In the genomic region with DNA sequence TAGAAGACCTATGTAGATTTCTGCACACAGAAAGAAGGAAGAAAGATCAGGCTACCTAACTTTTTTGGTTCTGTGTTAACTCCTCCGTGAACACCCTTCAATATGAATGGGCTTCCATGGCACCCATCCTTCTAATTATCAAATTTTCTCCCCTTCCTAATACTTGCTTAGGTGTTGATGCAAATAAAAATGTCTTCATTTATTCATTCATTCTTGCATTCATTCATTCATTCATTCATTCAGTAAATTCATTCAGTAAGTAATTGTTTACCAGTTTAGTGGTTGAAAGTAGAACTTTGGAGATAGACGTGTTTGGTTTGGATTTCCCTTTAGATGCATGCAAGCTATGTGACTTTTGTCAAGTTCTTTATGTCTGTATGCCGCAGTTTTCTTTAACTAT, we compare ENCODE assay signal across 20 cellular contexts. TPM values are rescaled to one million over a fixed set of nuclear protein-coding genes. Genes with fewer than 3 reads are reported as not detected.
DNase-seq lines count a peak whose midpoint lies in the region; ATAC-seq, FAIRE-seq and TF ChIP-seq lines count a peak whose summit lies in the region.
"Had no signal": no experiment of that assay in that cellular context is flagged by ENCODE, and none has a peak within 500 bp of the region (broad histone marks: within the 10 kb centered on the region; RNA-seq: fewer than 3 reads in every experiment).

No MANE protein-coding gene starts in this region.

- H2AFZ ChIP-seq in GM12878 (ENCODE audit: control insufficient read depth, low read depth, low read length), result no peak overlapping the region

- SMC1A ChIA-PET in GM12878 (lab: Charles Lee; ENCODE audit: uncharacterized antibody, unreplicated experiment), result interaction anchor here (0.5 to 2.4 kb wide), 16 partner anchors 9 to 537 kb away, joined by 3 to 8 read pairs (median 4); no protein-coding TSS in a partner anchor

- H3K27me3 ChIP-seq in GM12878 (replicated peaks in 1 of 2; ENCODE audit: control insufficient read depth in 2 of 2, insufficient read depth in 2 of 2, low read length in 1 of 2) (no peaks in the 10 kb centered on the region), HAP-1 (ENCODE audit: low read depth) (no peaks in the 10 kb centered on the region)
- H3K27me3 ChIP-seq: BLaER1 had no signal

- H3K36me3 ChIP-seq in GM12878 (ENCODE audit: control insufficient read depth in 2 of 2, insufficient read depth in 2 of 2, low read length in 1 of 2) (no peaks in the 10 kb centered on the region), HAP-1 (replicated peaks) (no peaks in the 10 kb centered on the region)
- H3K36me3 ChIP-seq: BLaER1 had no signal

- no peak overlapping the region for H3K9ac ChIP-seq in GM12878 (ENCODE audit: control insufficient read depth, insufficient read depth, low read length)
- H3K9ac ChIP-seq: BLaER1 had no signal

- H3K36me3 Mint-ChIP-seq in natural killer cell (no peaks in the 10 kb centered on the region), T-helper 17 cell (ENCODE audit: low read depth) (peaks cover 4% of the 10 kb centered on the region)
- no peaks in the 10 kb centered on the region for H3K36me3 Mint-ChIP-seq in natural killer cell treated with Interleukin-12 subunit alpha and Interleukin-12 subunit beta and Interleukin-15 and Interleukin-18, amount 100 ng/mL, for 72 hours

- 88% methylated on average over 3 of the region's 3 CpGs for WGBS in GM12878 (ENCODE audit: insufficient coverage, insufficient replicate concordance, low lambda C conversion rate, missing lambda C conversion rate)

- no peak overlapping the region for H3K27ac ChIP-seq in GM12878 (ENCODE audit: control insufficient read depth, insufficient read depth)
- H3K27ac ChIP-seq: A549, BLaER1, SK-N-MC had no signal

- no peaks in the 10 kb centered on the region for H4K20me1 ChIP-seq in GM12878 (ENCODE audit: control insufficient read depth, insufficient read depth)
- H4K20me1 ChIP-seq: BLaER1 had no signal

- H3K9me3 ChIP-seq in GM12878 (replicated peaks; ENCODE audit: control insufficient read depth, insufficient read depth, low read length) (no peaks in the 10 kb centered on the region), T-helper 17 cell (ENCODE audit: control insufficient read depth, low read length, poor library complexity, severe bottlenecking) (no peaks in the 10 kb centered on the region), HAP-1 (no peaks in the 10 kb centered on the region)
- H3K9me3 ChIP-seq: A549, BLaER1 had no signal

- H3K9me3 Mint-ChIP-seq in natural killer cell, result peaks cover 0 to 3% of the 10 kb centered on the region in 2 donors
- H3K9me3 Mint-ChIP-seq in natural killer cell treated with Interleukin-12 subunit alpha and Interleukin-12 subunit beta and Interleukin-15 and Interleukin-18, amount 100 ng/mL, for 72 hours, result peaks cover 2% of the 10 kb centered on the region

- TF ChIP-seq POLR2A in GM12878 (IDR thresholded peaks at IDR 0.05; ENCODE audit: low read depth, low read length), result no peak

- no peak for TF ChIP-seq EP300 in GM12878 (IDR thresholded peaks at IDR 0.05; ENCODE audit: borderline replicate concordance in 1 of 2, control insufficient read depth in 1 of 2, low read depth in 2 of 2, low read length in 2 of 2)

- H3K4me3 ChIP-seq in Jurkat, Clone E6-1 (ENCODE audit: low read length), result peak overlapping the region; percentile 64
- H3K4me3 ChIP-seq in GM12878 (peak overlapping the region; percentile 57; the same call in 1 of the 2 replicates), HAP-1 (no peak overlapping the region)
- H3K4me3 ChIP-seq: A549, BLaER1, SK-N-MC had no signal

- H3K79me2 ChIP-seq in GM12878 (ENCODE audit: control insufficient read depth, insufficient read depth, low read length), result peaks cover 12% of the 10 kb centered on the region

- H3K4me3 Mint-ChIP-seq in natural killer cell (peak overlapping the region; percentile 32), T-helper 17 cell (no peak overlapping the region)
- no peak overlapping the region for H3K4me3 Mint-ChIP-seq in natural killer cell treated with Interleukin-12 subunit alpha and Interleukin-12 subunit beta and Interleukin-15 and Interleukin-18, amount 100 ng/mL, for 72 hours

- peak overlapping the region; percentile 56; the same call in 1 of the 2 replicates for H3K4me2 ChIP-seq in GM12878 (ENCODE audit: control insufficient read depth, insufficient read depth)
- H3K4me2 ChIP-seq: A549, BLaER1 had no signal

- BruUV-seq in GM12878 (replicated peaks; lab: Mats Ljungman, UMichigan), result no TSS peak

- in situ Hi-C loops in GM12878 (cut with MboI), result no loop called here
- in situ Hi-C loops in HAP-1 (cut with MboI; ENCODE audit: low sequenced_read_pairs), result no loop called here

- no peak for TF ChIP-seq RAD21 in GM12878 (IDR thresholded peaks at IDR 0.05; ENCODE audit: insufficient read depth, low read depth, low read length)

- ATAC-seq in natural killer cell, result no peak
- no peak for ATAC-seq in natural killer cell treated with Interleukin-12 subunit alpha and Interleukin-12 subunit beta and Interleukin-15 and Interleukin-18, amount 100 ng/mL, for 72 hours
- ATAC-seq in GM12878, result no peak
- no peak for ATAC-seq in T-helper 17 cell
- no peak for ATAC-seq in HG03521 (IDR thresholded peaks at IDR 0.05; ENCODE audit: unreplicated experiment)
- ATAC-seq: A549 had no signal

- H3K4me1 ChIP-seq in GM12878 (ENCODE audit: control insufficient read depth, insufficient read depth, low read length) (peaks cover 18% of the 10 kb centered on the region), HAP-1 (peaks cover 8% of the 10 kb centered on the region)
- H3K4me1 ChIP-seq: BLaER1 had no signal

- intact Hi-C loops in natural killer cell (cut with micrococcal nuclease), result no loop called here
- intact Hi-C loops in GM12878 (cut with micrococcal nuclease; ENCODE audit: unreplicated experiment), result no loop called here

- FAIRE-seq in GM12878 (lab: Jason Lieb, UNC), result no peak
- FAIRE-seq: A549, H54 had no signal

- no peaks in the 10 kb centered on the region for H3K27me3 Mint-ChIP-seq in natural killer cell (ENCODE audit: low read depth in 2 of 2)
- no peaks in the 10 kb centered on the region for H3K27me3 Mint-ChIP-seq in natural killer cell treated with Interleukin-12 subunit alpha and Interleukin-12 subunit beta and Interleukin-15 and Interleukin-18, amount 100 ng/mL, for 72 hours
- H3K27me3 Mint-ChIP-seq in T-helper 17 cell, result no peaks in the 10 kb centered on the region
- H3K27me3 Mint-ChIP-seq: IgD-negative memory B cell had no signal

- no peak overlapping the region for H3K27ac Mint-ChIP-seq in natural killer cell
- H3K27ac Mint-ChIP-seq in natural killer cell treated with Interleukin-12 subunit alpha and Interleukin-12 subunit beta and Interleukin-15 and Interleukin-18, amount 100 ng/mL, for 72 hours, result no peak overlapping the region
- no peak overlapping the region for H3K27ac Mint-ChIP-seq in T-helper 17 cell

- DNase-seq in natural killer cell (no peak), GM12878 (ENCODE audit: low read depth, low spot score) (no peak), T-helper 17 cell (no peak), HAP-1 (ENCODE audit: low spot score in 2 of 2) (no peak)
- no peak for DNase-seq in natural killer cell treated with Interleukin-12 subunit alpha and Interleukin-12 subunit beta and Interleukin-15 and Interleukin-18, amount 100 ng/mL, for 72 hours (ENCODE audit: low spot score)
- DNase-seq in Jurkat, Clone E6-1 (ENCODE audit: low read depth, low spot score), result no peak
- DNase-seq: CD8-positive, alpha-beta memory T cell; DMS53; NCI-H1105; NCI-H2081; NK-92 treated with Interleukin-12 subunit alpha and Interleukin-12 subunit beta, amount 100 ng/mL, for 24 hours; OCI-M1; SHP77 had no signal

- TF ChIP-seq CTCF in natural killer cell (IDR thresholded peaks at IDR 0.05), result no peak
- TF ChIP-seq CTCF in GM12878 (IDR thresholded peaks at IDR 0.05 in 2 of 3, conservative IDR thresholded peaks at IDR 0.05 in 1 of 3; ENCODE audit: control insufficient read depth in 2 of 3, extremely low read depth in 1 of 3, insufficient read depth in 1 of 3, low read depth in 3 of 3, low read length in 3 of 3), result no peak

- CTCF ChIA-PET in GM12878 (lab: Yijun Ruan, JAX), result interaction anchor here (1.1 to 3.8 kb wide), 9 partner anchors 9 to 529 kb away, joined by 3 to 25 read pairs (median 3); no protein-coding TSS in a partner anchor

- RAD21 ChIA-PET in GM12878 (lab: Charles Lee; ENCODE audit: unreplicated experiment), result interaction anchor here (0.9 to 2.0 kb wide), 5 partner anchors 9 to 102 kb away, joined by 3 to 6 read pairs (median 3); no protein-coding TSS in a partner anchor

- POLR2A ChIA-PET in GM12878 (lab: Charles Lee), result no interaction called here

- H3K4me1 Mint-ChIP-seq in natural killer cell (peaks cover 31 to 33% of the 10 kb centered on the region in 2 donors), T-helper 17 cell (peaks cover 26% of the 10 kb centered on the region)
- peaks cover 23 to 24% of the 10 kb centered on the region in 2 donors for H3K4me1 Mint-ChIP-seq in natural killer cell treated with Interleukin-12 subunit alpha and Interleukin-12 subunit beta and Interleukin-15 and Interleukin-18, amount 100 ng/mL, for 72 hours (ENCODE audit: low read depth in 2 of 2)

RNA-seq across cellular contexts. Expression of gene CHI3L2, which starts 4.6 kb away (rescaled TPM):
- total RNA-seq in natural killer cell (10 to 100 TPM; 13.5 to 21.1 (median 17.0) TPM), GM12878 (2014; rRNA removed) (92.1 and 115 TPM in 2 replicates), GM12878 (2014; rRNA removed; fragmentation: Illumina TruSeq; extraction: Trizol) (88.8 and 105 TPM in 2 replicates), GM12878 (2021) (72.1 and 95.0 TPM in 2 replicates), T-helper 17 cell (1 to 10 TPM; 8.1 to 9.1 TPM)
- total RNA-seq in natural killer cell treated with Interleukin-12 subunit alpha and Interleukin-12 subunit beta and Interleukin-15 and Interleukin-18, amount 100 ng/mL, for 72 hours, result 10 to 100 TPM in 1 of 2 donors, 1 to 10 TPM in 1; 4.3 to 30.6 TPM
- 936 TPM for polyA plus RNA-seq in Jurkat, Clone E6-1 (2012; ENCODE audit: insufficient read depth, insufficient read length)
- total RNA-seq in GM12878 (2013; cell fraction: nucleolus; rRNA removed), result 87.3 and 102 TPM in 2 replicates
- 120 TPM for polyA plus RNA-seq in GM12878 (2011; ENCODE audit: low read depth)
- polyA plus RNA-seq in GM12878 (2011; rRNA removed) (508 and 715 TPM in 2 replicates), GM12878 (2014; fragmentation: Illumina TruSeq; extraction: Trizol) (124 and 170 TPM in 2 replicates), GM12878 (2014; fragmentation: Nextera tagmentation; extraction: Ambion mirVana) (100 to 1,000 TPM; 151 to 216 TPM), GM12878 (2014; rRNA removed) (73.5 and 105 TPM in 2 replicates), GM12878 (2016; fragmentation: Nextera tagmentation; extraction: Ambion mirVana) (10 to 100 TPM; 37.1 to 39.3 TPM)
- polyA plus RNA-seq in GM12878 (2011; cell fraction: cytosol; rRNA removed), result 197 and 261 TPM in 2 replicates
- 117 and 171 TPM in 2 replicates for polyA plus RNA-seq in GM12878 (2011; cell fraction: nucleus; rRNA removed)
- 69.1 and 111 TPM in 2 replicates for polyA plus RNA-seq in GM12878 (2012)
- 176 and 187 TPM in 2 replicates for polyA minus RNA-seq in GM12878 (2011; rRNA and poly(A)+ RNA removed)
- 36.6 and 47.4 TPM in 2 replicates for polyA minus RNA-seq in GM12878 (2011; cell fraction: cytosol; rRNA and poly(A)+ RNA removed)
- 123 and 150 TPM in 2 replicates for polyA minus RNA-seq in GM12878 (2011; cell fraction: nucleus; rRNA and poly(A)+ RNA removed)

RNA-seq across cellular contexts. Expression of gene DENND2D, which starts 31.7 kb away (rescaled TPM):
- 100 to 1,000 TPM; 203 to 297 (median 203) TPM for total RNA-seq in natural killer cell
- total RNA-seq in natural killer cell treated with Interleukin-12 subunit alpha and Interleukin-12 subunit beta and Interleukin-15 and Interleukin-18, amount 100 ng/mL, for 72 hours, result 100 to 1,000 TPM; 103 to 118 TPM
- 27.5 TPM for polyA plus RNA-seq in Jurkat, Clone E6-1 (2012; ENCODE audit: insufficient read depth, insufficient read length)
- total RNA-seq in GM12878 (2013; cell fraction: nucleolus; rRNA removed), result 483 and 497 TPM in 2 replicates
- 164 and 170 TPM in 2 replicates for total RNA-seq in GM12878 (2014; rRNA removed)
- 187 and 196 TPM in 2 replicates for total RNA-seq in GM12878 (2014; rRNA removed; fragmentation: Illumina TruSeq; extraction: Trizol)
- 164 and 166 TPM in 2 replicates for total RNA-seq in GM12878 (2021)
- polyA plus RNA-seq in GM12878 (2011; ENCODE audit: low read depth), result 73.7 TPM
- 299 and 375 TPM in 2 replicates for polyA plus RNA-seq in GM12878 (2011; rRNA removed)
- polyA plus RNA-seq in GM12878 (2011; cell fraction: cytosol; rRNA removed), result 278 and 313 TPM in 2 replicates
- 458 and 613 TPM in 2 replicates for polyA plus RNA-seq in GM12878 (2011; cell fraction: nucleus; rRNA removed)
- polyA plus RNA-seq in GM12878 (2012), result 75.3 and 147 TPM in 2 replicates
- polyA plus RNA-seq in GM12878 (2014; fragmentation: Illumina TruSeq; extraction: Trizol), result 193 and 221 TPM in 2 replicates
- polyA plus RNA-seq in GM12878 (2014; fragmentation: Nextera tagmentation; extraction: Ambion mirVana), result 100 to 1,000 TPM; 149 to 200 TPM
- 149 and 157 TPM in 2 replicates for polyA plus RNA-seq in GM12878 (2014; rRNA removed)
- 100 to 1,000 TPM; 162 to 179 TPM for polyA plus RNA-seq in GM12878 (2016; fragmentation: Nextera tagmentation; extraction: Ambion mirVana)
- polyA minus RNA-seq in GM12878 (2011; rRNA and poly(A)+ RNA removed), result 404 and 526 TPM in 2 replicates
- polyA minus RNA-seq in GM12878 (2011; cell fraction: cytosol; rRNA and poly(A)+ RNA removed), result 128 and 168 TPM in 2 replicates
- polyA minus RNA-seq in GM12878 (2011; cell fraction: nucleus; rRNA and poly(A)+ RNA removed), result 708 and 882 TPM in 2 replicates
- total RNA-seq in T-helper 17 cell, result 100 to 1,000 TPM in 1 of 2 donors, 10 to 100 TPM in 1; 62.4 to 126 TPM

RNA-seq across cellular contexts. Expression of gene CHIA, which starts 58.5 kb away (rescaled TPM):
- not detected for total RNA-seq in natural killer cell
- not detected for total RNA-seq in natural killer cell treated with Interleukin-12 subunit alpha and Interleukin-12 subunit beta and Interleukin-15 and Interleukin-18, amount 100 ng/mL, for 72 hours
- not detected for polyA plus RNA-seq in Jurkat, Clone E6-1 (2012; ENCODE audit: insufficient read depth, insufficient read length)
- not detected in 2 replicates for total RNA-seq in GM12878 (2013; cell fraction: nucleolus; rRNA removed)
- total RNA-seq in GM12878 (2014; rRNA removed), result not detected in 2 replicates
- not detected in 2 replicates for total RNA-seq in GM12878 (2014; rRNA removed; fragmentation: Illumina TruSeq; extraction: Trizol)
- total RNA-seq in GM12878 (2021), result not detected in 2 replicates
- not detected for polyA plus RNA-seq in GM12878 (2011; ENCODE audit: low read depth)
- not detected in 2 replicates for polyA plus RNA-seq in GM12878 (2011; rRNA removed)
- polyA plus RNA-seq in GM12878 (2011; cell fraction: cytosol; rRNA removed), result 0.07 TPM in 1 of 2 replicates, not detected in the other
- polyA plus RNA-seq in GM12878 (2011; cell fraction: nucleus; rRNA removed), result not detected in 2 replicates
- polyA plus RNA-seq in GM12878 (2012), result not detected in 2 replicates
- polyA plus RNA-seq in GM12878 (2014; fragmentation: Illumina TruSeq; extraction: Trizol), result not detected in 2 replicates
- polyA plus RNA-seq in GM12878 (2014; fragmentation: Nextera tagmentation; extraction: Ambion mirVana), result not detected
- not detected in 2 replicates for polyA plus RNA-seq in GM12878 (2014; rRNA removed)
- under 1 TPM in 1 of 2 experiments, not detected in 1; 0.21 TPM for polyA plus RNA-seq in GM12878 (2016; fragmentation: Nextera tagmentation; extraction: Ambion mirVana)
- polyA minus RNA-seq in GM12878 (2011; rRNA and poly(A)+ RNA removed), result not detected in 2 replicates
- polyA minus RNA-seq in GM12878 (2011; cell fraction: cytosol; rRNA and poly(A)+ RNA removed), result not detected in 2 replicates
- not detected in 2 replicates for polyA minus RNA-seq in GM12878 (2011; cell fraction: nucleus; rRNA and poly(A)+ RNA removed)
- not detected for total RNA-seq in T-helper 17 cell
- total RNA-seq: CD8-positive, alpha-beta memory T cell; NCI-H460 had no signal
- polyA plus RNA-seq: A549; CD8-positive, alpha-beta memory T cell had no signal
